ENCODE assay signal across 24 cellular contexts in genomic region chr6:46062991-46063390, GRCh38. TPM values are rescaled to one million over a fixed set of nuclear protein-coding genes. Genes with fewer than 3 reads are reported as not detected.
A peak's percentile ranks its signal among the peaks of the same experiment; 100 is the strongest.
DNase-seq lines count a peak whose midpoint lies in the region; TF ChIP-seq lines count a peak whose summit lies in the region.
"Had no signal": no experiment of that assay in that cellular context is flagged by ENCODE, and none has a peak within 500 bp of the region (broad histone marks: within the 10 kb centered on the region; RNA-seq: fewer than 3 reads in every experiment).

No MANE protein-coding gene starts in this region.

- H3K9me3 Mint-ChIP-seq in mesothelial cell of epicardium (peaks cover 12% of the 10 kb centered on the region), immature natural killer cell (no peaks in the 10 kb centered on the region)

- H3K9me3 ChIP-seq in colonic mucosa (no peaks in the 10 kb centered on the region), transverse colon (no peaks in the 10 kb centered on the region)
- H3K9me3 ChIP-seq: BE2C had no signal

- no peak for TF ChIP-seq EP300 in transverse colon (IDR thresholded peaks at IDR 0.05; ENCODE audit: low read depth)

- no peaks in the 10 kb centered on the region for H3K4me1 ChIP-seq in colonic mucosa
- H3K4me1 ChIP-seq in transverse colon, result peaks cover 0 to 54% (median 19%) of the 10 kb centered on the region in 4 donors
- H3K4me1 ChIP-seq: BE2C had no signal

- no peak for TF ChIP-seq POLR2A in transverse colon (IDR thresholded peaks at IDR 0.05)

- peaks cover 4% of the 10 kb centered on the region for H3K27me3 Mint-ChIP-seq in mesothelial cell of epicardium (ENCODE audit: low read depth)
- H3K27me3 Mint-ChIP-seq in immature natural killer cell (ENCODE audit: low read depth in 3 of 3), result peaks cover 0 to 4% (median 4%) of the 10 kb centered on the region in 3 donors

- H3K27me3 ChIP-seq in colonic mucosa (no peaks in the 10 kb centered on the region), transverse colon (no peaks in the 10 kb centered on the region)
- H3K27me3 ChIP-seq: BE2C had no signal

- H3K9ac ChIP-seq in colonic mucosa (ENCODE audit: low read depth in 2 of 2, low read length in 2 of 2), result no peak overlapping the region
- H3K9ac ChIP-seq: KMS-11 had no signal

- H3K27ac ChIP-seq in colonic mucosa, result peak overlapping the region; percentile 3
- H3K27ac ChIP-seq in transverse colon, result peak overlapping the region; percentile 21 to 59 (median 52)
- H3K27ac ChIP-seq: KMS-11 had no signal

- H3K36me3 Mint-ChIP-seq in mesothelial cell of epicardium (no peaks in the 10 kb centered on the region), immature natural killer cell (peaks cover 0 to 8% (median 0%) of the 10 kb centered on the region in 3 donors)
- H3K36me3 Mint-ChIP-seq: CD14-positive monocyte had no signal

- no peaks in the 10 kb centered on the region for H3K36me3 ChIP-seq in colonic mucosa
- no peaks in the 10 kb centered on the region for H3K36me3 ChIP-seq in transverse colon
- H3K36me3 ChIP-seq: BE2C had no signal

- H3K27ac Mint-ChIP-seq in mesothelial cell of epicardium, result peak overlapping the region; percentile 22
- H3K27ac Mint-ChIP-seq in immature natural killer cell, result no peak overlapping the region
- H3K27ac Mint-ChIP-seq: CD14-positive monocyte had no signal

- no peak overlapping the region for H3K4me3 Mint-ChIP-seq in mesothelial cell of epicardium
- no peak overlapping the region for H3K4me3 Mint-ChIP-seq in immature natural killer cell
- H3K4me3 Mint-ChIP-seq: CD14-positive monocyte, IgD-negative memory B cell had no signal

- H3K4me3 ChIP-seq in colonic mucosa (no peak overlapping the region), transverse colon (no peak overlapping the region)

- in situ Hi-C loops in transverse colon (cut with MboI; ENCODE audit: low pct_ligation_motif_present in 1 of 4, low pct_unique_long_range_greater_than_20kb in 1 of 4, low sequenced_read_pairs in 3 of 4), result no loop called here

- no peak for TF ChIP-seq CTCF in colonic mucosa (IDR thresholded peaks at IDR 0.05)
- no peak for TF ChIP-seq CTCF in mesothelial cell of epicardium (IDR thresholded peaks at IDR 0.05; ENCODE audit: unreplicated experiment)
- no peak for TF ChIP-seq CTCF in transverse colon (IDR thresholded peaks at IDR 0.05)

- peaks cover 10% of the 10 kb centered on the region for H3K4me1 Mint-ChIP-seq in mesothelial cell of epicardium
- H3K4me1 Mint-ChIP-seq in immature natural killer cell, result peaks cover 9 to 12% of the 10 kb centered on the region in 2 donors
- H3K4me1 Mint-ChIP-seq: IgD-negative memory B cell had no signal

- DNase-seq in NCI-H226 (peak; percentile 16), colonic mucosa (no peak), mesothelial cell of epicardium (ENCODE audit: low spot score in 2 of 2, unreplicated experiment in 2 of 2) (no peak), transverse colon (no peak), medulla oblongata (ENCODE audit: extremely low spot score) (no peak), immature natural killer cell (no peak)
- DNase-seq in activated CD8-positive, alpha-beta memory T cell treated with anti-CD3 and anti-CD28 coated beads for 24 hours, result no peak
- DNase-seq: 8988T, ACHN, BE2C, DMS79 treated with DMSO at 0.1 percent for 48 hours, GF-D8, MM.1S, NCI-H1048, NCI-H1694, NCI-H2029 treated with DMSO at 0.1 percent for 48 hours, NCI-H2227 treated with DMSO at 0.1 percent for 48 hours, NCI-H510A, NCI-H69, Right ventricle myocardium superior, RPMI8226 had no signal

- intact Hi-C loops in colonic mucosa (cut with DNase I), result no loop called here
- intact Hi-C loops in transverse colon (cut with DNase I; ENCODE audit: low total_unique reads), result no loop called here

RNA-seq across cellular contexts. Expression of gene CLIC5, which starts 47.3 kb away (rescaled TPM):
- total RNA-seq in colonic mucosa (10 to 100 TPM; 72.8 to 74.9 TPM), mesothelial cell of epicardium (1.8 to 2.4 TPM (median 2.1 TPM) in 3 replicates), transverse colon (100 to 1,000 TPM in 3 of 4 donors, 1 to 10 TPM in 1; 5.0 to 222 (median 149) TPM)
- polyA plus RNA-seq in immature natural killer cell, result under 1 TPM in 1 of 3 donors, not detected in 2; 0.44 TPM
- polyA plus RNA-seq: CD14-positive monocyte had no signal
